In genomic region chr12:111600296-111600562, GRCh38 we compare ENCODE assay signal across 9 cellular contexts. TPM values are rescaled to one million over a fixed set of nuclear protein-coding genes. Genes with fewer than 3 reads are reported as not detected.
A peak's percentile ranks its signal among the peaks of the same experiment; 100 is the strongest.
DNase-seq lines count a peak whose midpoint lies in the region; ATAC-seq, FAIRE-seq and TF ChIP-seq lines count a peak whose summit lies in the region.
"Had no signal": no experiment of that assay in that cellular context is flagged by ENCODE, and none has a peak within 500 bp of the region (broad histone marks: within the 10 kb centered on the region; RNA-seq: fewer than 3 reads in every experiment).

No MANE protein-coding gene starts in this region.

- H3K9me3 ChIP-seq in Caco-2 (no peaks in the 10 kb centered on the region), Panc1 (ENCODE audit: control insufficient read depth, insufficient read depth, low read depth, low read length) (no peaks in the 10 kb centered on the region), endothelial cell of umbilical vein (replicated peaks; ENCODE audit: control insufficient read depth, insufficient read depth, low read length) (no peaks in the 10 kb centered on the region), osteoblast (ENCODE audit: low read depth, low read length) (no peaks in the 10 kb centered on the region)

- H4K20me1 ChIP-seq in endothelial cell of umbilical vein (replicated peaks; ENCODE audit: control insufficient read depth, extremely low read depth, insufficient read depth, low read length) (peaks cover 6% of the 10 kb centered on the region), osteoblast (ENCODE audit: insufficient read depth, low read length) (peaks cover 29% of the 10 kb centered on the region)

- H3K4me3 ChIP-seq in Caco-2 (ENCODE audit: low read depth, low read length) (peak overlapping the region; percentile 96), Panc1 (ENCODE audit: low read depth in 2 of 2, low read length in 2 of 2) (peak overlapping the region; percentile 78 to 91), endothelial cell of umbilical vein (replicated peaks in 1 of 3; ENCODE audit: insufficient read depth in 1 of 3, low read depth in 1 of 3, low read length in 3 of 3) (peak overlapping the region; percentile 17 to 85 (median 44)), osteoblast (ENCODE audit: insufficient read depth, low read length) (peak overlapping the region; percentile 95)

- no peaks in the 10 kb centered on the region for H3K27me3 Mint-ChIP-seq in Caco-2 (ENCODE audit: insufficient read depth, unreplicated experiment)

- no peaks in the 10 kb centered on the region for H3K9me1 ChIP-seq in endothelial cell of umbilical vein (replicated peaks; ENCODE audit: control insufficient read depth, extremely low read depth, insufficient read depth, low read length)

- no peak for DNase-seq in Caco-2
- no peak for DNase-seq in Panc1 (ENCODE audit: low read depth, low spot score)
- DNase-seq in endothelial cell of umbilical vein (ENCODE audit: low read depth, low spot score): no peak
- DNase-seq in osteoblast (ENCODE audit: insufficient read length, low spot score, missing footprints): no peak
- no peak for DNase-seq in posterior vena cava (ENCODE audit: low spot score)
- DNase-seq in T1000 (lab: John Stamatoyannopoulos, UW): no peak
- DNase-seq in urothelium cell line (ENCODE audit: low spot score): no peak
- DNase-seq: NCI-H69 had no signal

- H3K4me2 ChIP-seq in endothelial cell of umbilical vein (ENCODE audit: insufficient read depth, low read length) (peak overlapping the region; percentile 86), osteoblast (ENCODE audit: insufficient read depth, low read length) (peak overlapping the region; percentile 96)

- H3K36me3 Mint-ChIP-seq in Caco-2 (ENCODE audit: insufficient read depth, unreplicated experiment): peaks cover 26% of the 10 kb centered on the region

- dilution Hi-C loops in endothelial cell of umbilical vein (cut with MboI; ENCODE audit: extremely low pct_ligation_motif_present, low sequenced_read_pairs): no loop called here

- TF ChIP-seq POLR2A in endothelial cell of umbilical vein (IDR thresholded peaks at IDR 0.05; ENCODE audit: low read depth, low read length): no peak

- H3K4me3 Mint-ChIP-seq in Caco-2 (ENCODE audit: unreplicated experiment): peak overlapping the region; percentile 89

- H3K79me2 ChIP-seq in endothelial cell of umbilical vein (ENCODE audit: control insufficient read depth, insufficient read depth, low read length): peaks cover 37% of the 10 kb centered on the region
- H3K79me2 ChIP-seq in osteoblast (ENCODE audit: insufficient read depth, low read length): peaks cover 40% of the 10 kb centered on the region

- CTCF ChIA-PET in Caco-2 (lab: Charles Lee): no interaction called here
- CTCF ChIA-PET in Panc1 (lab: Charles Lee): no interaction called here
- CTCF ChIA-PET in endothelial cell of umbilical vein (lab: Charles Lee): no interaction called here

- H2AFZ ChIP-seq in endothelial cell of umbilical vein (ENCODE audit: low read depth, low read length) (peak overlapping the region; percentile 39), osteoblast (ENCODE audit: low read length) (peak overlapping the region; percentile 74)

- ATAC-seq in Panc1 (no peak), GM19023 (IDR thresholded peaks at IDR 0.05; ENCODE audit: unreplicated experiment) (no peak)

- peaks cover 13% of the 10 kb centered on the region for H3K4me1 ChIP-seq in Caco-2
- peaks cover 9% of the 10 kb centered on the region for H3K4me1 ChIP-seq in Panc1 (ENCODE audit: control insufficient read depth, insufficient read depth, low read length)
- peaks cover 20% of the 10 kb centered on the region for H3K4me1 ChIP-seq in endothelial cell of umbilical vein (ENCODE audit: control insufficient read depth, extremely low read depth, insufficient read depth, low read length)
- peaks cover 23% of the 10 kb centered on the region for H3K4me1 ChIP-seq in osteoblast (ENCODE audit: insufficient read depth, low read length)

- no peaks in the 10 kb centered on the region for H3K36me3 ChIP-seq in Caco-2 (ENCODE audit: control insufficient read depth, insufficient read depth, low read length)
- peaks cover 4% of the 10 kb centered on the region; the same call in 1 of the 2 replicates for H3K36me3 ChIP-seq in Panc1 (ENCODE audit: control insufficient read depth, insufficient read depth, low read length)
- H3K36me3 ChIP-seq in endothelial cell of umbilical vein (ENCODE audit: control insufficient read depth in 2 of 2, extremely low read depth in 1 of 2, insufficient read depth in 2 of 2, low read length in 2 of 2): no peaks in the 10 kb centered on the region
- H3K36me3 ChIP-seq in osteoblast (ENCODE audit: insufficient read depth, low read length): no peaks in the 10 kb centered on the region

- no TSS peak for BruUV-seq in Caco-2 (replicated peaks; lab: Mats Ljungman, UMichigan)
- TSS peak; percentile 94 for BruUV-seq in Panc1 (replicated peaks; lab: Mats Ljungman, UMichigan)
- no TSS peak for BruUV-seq in endothelial cell of umbilical vein (replicated peaks; lab: Mats Ljungman, UMichigan)

- TF ChIP-seq CTCF in Caco-2 (IDR thresholded peaks at IDR 0.05; ENCODE audit: insufficient read depth in 1 of 2, low read depth in 1 of 2, low read length in 1 of 2, severe bottlenecking in 1 of 2, unreplicated experiment in 1 of 2) (no peak), Panc1 (IDR thresholded peaks at IDR 0.05) (no peak), endothelial cell of umbilical vein (IDR thresholded peaks at IDR 0.05; ENCODE audit: extremely low read depth in 1 of 2, insufficient read depth in 1 of 2, low read depth in 1 of 2, low read length in 2 of 2) (no peak), osteoblast (IDR thresholded peaks at IDR 0.05; ENCODE audit: extremely low read depth, low read depth, low read length) (no peak)

- POLR2A ChIA-PET in Caco-2 (lab: Charles Lee) (no interaction called here), Panc1 (lab: Charles Lee) (no interaction called here), endothelial cell of umbilical vein (lab: Charles Lee) (interaction anchor here (0.7 kb wide), 1 partner anchor 824 kb away, joined by 3 read pairs; no protein-coding TSS in a partner anchor)

- peak overlapping the region; percentile 82 for H3K9ac ChIP-seq in endothelial cell of umbilical vein (replicated peaks; ENCODE audit: extremely low read depth, insufficient read depth, low read length)

- H3K4me1 Mint-ChIP-seq in Caco-2 (ENCODE audit: low read depth, unreplicated experiment): no peaks in the 10 kb centered on the region

- intact Hi-C loops in Caco-2 (cut with micrococcal nuclease; ENCODE audit: unreplicated experiment): no loop called here
- intact Hi-C loops in Panc1 (cut with micrococcal nuclease; ENCODE audit: unreplicated experiment): no loop called here
- intact Hi-C loops in endothelial cell of umbilical vein (cut with micrococcal nuclease): no loop called here
- intact Hi-C loops in posterior vena cava (cut with DNase I): no loop called here

- FAIRE-seq in endothelial cell of umbilical vein (lab: Jason Lieb, UNC): peak; percentile 43
- no peak for FAIRE-seq in urothelium cell line (lab: Jason Lieb, UNC)

- H3K27ac ChIP-seq in Panc1 (ENCODE audit: low read length): peak overlapping the region; percentile 98
- H3K27ac ChIP-seq in endothelial cell of umbilical vein (ENCODE audit: insufficient read depth, low read depth, low read length): peak overlapping the region; percentile 80
- H3K27ac ChIP-seq in osteoblast (ENCODE audit: low read depth, low read length): peak overlapping the region; percentile 93

- H3K27me3 ChIP-seq in Caco-2 (replicated peaks; ENCODE audit: control insufficient read depth, insufficient read depth, low read length) (no peaks in the 10 kb centered on the region), Panc1 (ENCODE audit: control insufficient read depth, insufficient read depth, low read length) (no peaks in the 10 kb centered on the region), endothelial cell of umbilical vein (ENCODE audit: control insufficient read depth in 2 of 2, insufficient read depth in 2 of 2, low read length in 2 of 2) (no peaks in the 10 kb centered on the region), osteoblast (ENCODE audit: insufficient read depth, low read length) (no peaks in the 10 kb centered on the region)

- peak overlapping the region; percentile 85 for H3K27ac Mint-ChIP-seq in Caco-2 (ENCODE audit: unreplicated experiment)

- H3K9me3 Mint-ChIP-seq in Caco-2 (ENCODE audit: unreplicated experiment): peaks cover 8% of the 10 kb centered on the region

- in situ Hi-C loops in Panc1 (cut with HindIII; ENCODE audit: low pct_unique_long_range_greater_than_20kb, low sequenced_read_pairs): no loop called here

TF ChIP-seq in endothelial cell of umbilical vein, 7 proteins besides CTCF, POLR2A, EP300 and RAD21:
- TF ChIP-seq GATA2 (IDR thresholded peaks at IDR 0.05; ENCODE audit: insufficient read depth, insufficient read length, low read depth, low read length) (no peak), FOS (IDR thresholded peaks at IDR 0.05; ENCODE audit: borderline replicate concordance, insufficient read depth, low read length) (no peak), JUN (IDR thresholded peaks at IDR 0.05; ENCODE audit: borderline replicate concordance, insufficient read depth, insufficient read length, low read depth) (no peak)

RNA-seq across cellular contexts. Expression of gene ATXN2, which starts 1.1 kb away (rescaled TPM):
- total RNA-seq in Caco-2 (2022) (78.5 and 79.2 TPM in 2 replicates), Panc1 (2021; ENCODE audit: unreplicated experiment) (77.6 TPM), endothelial cell of umbilical vein (83.4 and 86.7 TPM in 2 replicates), osteoblast (39.4 and 51.9 TPM in 2 replicates), posterior vena cava (10 to 100 TPM; 57.8 to 64.4 TPM)
- 70.5 TPM for polyA plus RNA-seq in Panc1 (2012; ENCODE audit: insufficient read length)
- polyA plus RNA-seq in endothelial cell of umbilical vein: 55.6 and 58.9 TPM in 2 replicates
- polyA plus RNA-seq in endothelial cell of umbilical vein (2011; cell fraction: cytosol; rRNA removed): 29.8 and 36.2 TPM in 2 replicates
- 133 and 143 TPM in 2 replicates for polyA plus RNA-seq in endothelial cell of umbilical vein (2011; cell fraction: nucleus; rRNA removed)
- 56.2 and 60.8 TPM in 2 replicates for polyA plus RNA-seq in endothelial cell of umbilical vein (2012)
- 109 and 114 TPM in 2 replicates for polyA minus RNA-seq in endothelial cell of umbilical vein
- polyA minus RNA-seq in endothelial cell of umbilical vein (2011; cell fraction: cytosol; rRNA and poly(A)+ RNA removed): 34.7 TPM
- 142 and 159 TPM in 2 replicates for polyA minus RNA-seq in endothelial cell of umbilical vein (2011; cell fraction: nucleus; rRNA and poly(A)+ RNA removed)

Comparison
In these comparisons a context has a peak if more than half of its experiments do, and no peak if none do; other contexts are left out.
1. H3K4me3 ChIP-seq: peak in every context shown above with its lines; median percentile 96 in Caco-2; 95 in osteoblast; 84 in Panc1; 44 in endothelial cell of umbilical vein.